Comparison of ENCODE assay signal across 8 cellular contexts in the genomic region with DNA sequence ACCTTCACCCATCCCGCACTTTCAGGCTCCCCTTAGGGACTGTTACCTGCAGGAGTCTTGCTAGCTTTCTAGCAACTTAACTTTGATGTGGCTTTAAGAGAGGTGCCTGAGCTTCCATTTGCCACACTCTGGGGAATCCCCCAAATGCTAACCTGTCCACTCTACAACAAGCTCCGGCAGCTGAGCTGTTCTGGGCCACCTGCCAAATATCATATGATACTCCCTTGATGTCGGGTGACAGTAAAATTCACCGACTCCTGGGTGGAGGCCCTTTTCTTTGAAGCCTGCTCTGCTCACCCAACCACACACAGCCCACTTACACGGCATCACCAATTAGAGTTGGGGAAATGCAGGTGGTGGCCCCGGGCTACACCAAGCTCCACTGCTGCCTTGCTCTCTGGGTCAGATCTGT. TPM values are rescaled to one million over a fixed set of nuclear protein-coding genes. Genes with fewer than 3 reads are reported as not detected.
DNase-seq lines count a peak whose midpoint lies in the region; ATAC-seq and TF ChIP-seq lines count a peak whose summit lies in the region.

No MANE protein-coding gene starts in this region.

- ATAC-seq in GM18517 (IDR thresholded peaks at IDR 0.05; ENCODE audit: unreplicated experiment) (no peak), omental fat pad (ENCODE audit: low FRiP score) (no peak)

- DNase-seq in GM10266 (ENCODE audit: extremely low spot score) (peak; percentile 44), NCI-H128 (lab: John Stamatoyannopoulos, UW; ENCODE audit: unreplicated experiment) (peak; percentile 87), left ventricle myocardium inferior (peak; percentile 25), omental fat pad (ENCODE audit: low spot score) (no peak), OCI-M2 (lab: John Stamatoyannopoulos, UW; ENCODE audit: unreplicated experiment) (no peak)
- DNase-seq in activated CD4-positive, alpha-beta T cell treated with anti-CD3 and anti-CD28 coated beads, Interleukin-2, amount 50 U/mL, for 4 hours: peak; percentile 75 to 81
- peak; percentile 38 to 52 for DNase-seq in stimulated activated CD8-positive, alpha-beta memory T cell treated with anti-CD3 and anti-CD28 coated beads, Interleukin-4, amount 100 ng/mL, for 1 hour (ENCODE audit: low read depth in 2 of 2, low spot score in 1 of 2)

- no peaks in the 10 kb centered on the region for H3K36me3 ChIP-seq in left ventricle myocardium inferior

- H3K4me3 ChIP-seq in left ventricle myocardium inferior: no peak overlapping the region

- H3K27me3 ChIP-seq in left ventricle myocardium inferior (ENCODE audit: low read depth): peaks cover 11% of the 10 kb centered on the region

- no peak for TF ChIP-seq CTCF in GM10266 (IDR thresholded peaks at IDR 0.05; ENCODE audit: control insufficient read depth, insufficient read depth, low read depth, missing control alignments)
- TF ChIP-seq CTCF in left ventricle myocardium inferior (IDR thresholded peaks at IDR 0.05; ENCODE audit: borderline replicate concordance): no peak
- no peak for TF ChIP-seq CTCF in omental fat pad (IDR thresholded peaks at IDR 0.05)

- no peaks in the 10 kb centered on the region for H3K9me3 ChIP-seq in left ventricle myocardium inferior (replicated peaks)

- peaks cover 52% of the 10 kb centered on the region for H3K4me1 ChIP-seq in left ventricle myocardium inferior

- peak overlapping the region; percentile 49 for H3K27ac ChIP-seq in left ventricle myocardium inferior (replicated peaks)

- intact Hi-C loops in left ventricle myocardium inferior (cut with micrococcal nuclease): no loop called here

RNA-seq across cellular contexts. Expression of gene XCR1, which starts 38.0 kb away (rescaled TPM):
- total RNA-seq in left ventricle myocardium inferior (not detected), omental fat pad (under 1 TPM in 3 of 4 donors, not detected in 1; 0.06 to 0.12 (median 0.09) TPM)

Comparison
In these comparisons a context has a peak if more than half of its experiments do, and no peak if none do; other contexts are left out.
1. DNase-seq: peak in GM10266 (single experiment), NCI-H128 (single experiment), activated CD4-positive, alpha-beta T cell treated with anti-CD3 and anti-CD28 coated beads, Interleukin-2, amount 50 U/mL, for 4 hours (2 of 2), left ventricle myocardium inferior (single experiment) and stimulated activated CD8-positive, alpha-beta memory T cell treated with anti-CD3 and anti-CD28 coated beads, Interleukin-4, amount 100 ng/mL, for 1 hour (2 of 2); none in omental fat pad (single experiment) and OCI-M2 (single experiment).